Comparison of ENCODE assay signal across 14 cellular contexts in the genomic region with DNA sequence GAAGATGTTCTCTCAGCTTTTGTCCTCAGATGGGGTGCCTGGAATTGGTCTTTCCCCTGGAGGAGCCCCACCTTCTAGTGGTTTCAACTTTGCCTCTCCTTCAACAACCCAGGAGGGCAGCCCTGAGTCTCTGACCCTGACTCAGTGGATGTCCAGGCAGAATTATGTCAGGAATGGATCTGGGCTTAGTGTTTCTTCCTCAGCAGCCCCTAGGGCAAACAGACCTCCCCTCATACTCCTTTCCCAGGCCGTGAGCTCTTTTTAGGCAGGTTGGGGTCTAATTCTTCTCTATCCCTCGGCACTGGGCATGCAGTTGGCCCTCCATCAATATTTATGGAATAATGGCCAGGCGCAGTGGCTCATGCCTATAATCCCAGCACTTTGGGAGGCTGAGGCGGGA.
"Had no signal": no experiment of that assay in that cellular context is flagged by ENCODE, and none has a peak within 500 bp of the region (broad histone marks: within the 10 kb centered on the region; RNA-seq: fewer than 3 reads in every experiment).

No MANE protein-coding gene starts in this region.

- H3K36me3 Mint-ChIP-seq: activated naive CD8-positive, alpha-beta T cell; immature natural killer cell had no signal

- H3K9me3 Mint-ChIP-seq: activated B cell treated with CpG ODN at 0.5 μM for 24 hours; activated CD4-positive, alpha-beta T cell treated with anti-CD3 and anti-CD28 coated beads, Interleukin-2, amount 10 ng/mL, durations not matched to agents 24 days and 14 days; immature natural killer cell; nephron; stimulated activated naive CD8-positive, alpha-beta T cell treated with anti-CD3 and anti-CD28 coated beads, Interleukin-15, Interleukin-2, amounts not matched to agents 100 ng/mL and 50 ng/mL, for 24 hours had no signal

- H3K36me3 ChIP-seq: sigmoid colon, spleen had no signal

- H3K27me3 Mint-ChIP-seq: activated B cell treated with CpG ODN at 0.5 μM for 24 hours; activated CD4-positive, alpha-beta T cell treated with anti-CD3 and anti-CD28 coated beads, Interleukin-2, amount 10 ng/mL, durations not matched to agents 24 days and 14 days; activated naive CD8-positive, alpha-beta T cell; stimulated activated naive CD8-positive, alpha-beta T cell treated with anti-CD3 and anti-CD28 coated beads, Interleukin-15, Interleukin-2, amounts not matched to agents 100 ng/mL and 50 ng/mL, for 24 hours had no signal

- DNase-seq: activated B cell treated with CpG ODN at 0.5 μM for 24 hours; activated CD4-positive, alpha-beta T cell treated with anti-CD3 and anti-CD28 coated beads, Interleukin-2, amount 10 ng/mL, durations not matched to agents 24 days and 14 days; activated CD8-positive, alpha-beta memory T cell treated with anti-CD3 and anti-CD28 coated beads, Interleukin-2, amount 50 U/mL, for 48 hours; activated gamma-delta T cell treated with Interleukin-2 at 50 U/mL for 16 hours; anterior cingulate cortex; immature natural killer cell; spleen; T-helper 2 cell; testis had no signal

- H3K27me3 ChIP-seq: sigmoid colon, spleen, testis had no signal

- H3K4me3 ChIP-seq: sigmoid colon, spleen, testis had no signal

- H3K4me3 Mint-ChIP-seq: activated B cell treated with CpG ODN at 0.5 μM for 24 hours; activated CD4-positive, alpha-beta T cell treated with anti-CD3 and anti-CD28 coated beads, Interleukin-2, amount 10 ng/mL, durations not matched to agents 24 days and 14 days; activated naive CD8-positive, alpha-beta T cell; immature natural killer cell; nephron; stimulated activated naive CD8-positive, alpha-beta T cell treated with anti-CD3 and anti-CD28 coated beads, Interleukin-15, Interleukin-2, amounts not matched to agents 100 ng/mL and 50 ng/mL, for 24 hours had no signal

- H3K27ac Mint-ChIP-seq: activated B cell treated with CpG ODN at 0.5 μM for 24 hours; activated CD4-positive, alpha-beta T cell treated with anti-CD3 and anti-CD28 coated beads, Interleukin-2, amount 10 ng/mL, durations not matched to agents 24 days and 14 days; activated naive CD8-positive, alpha-beta T cell; immature natural killer cell; progenitor cell of endocrine pancreas; stimulated activated naive CD8-positive, alpha-beta T cell treated with anti-CD3 and anti-CD28 coated beads, Interleukin-15, Interleukin-2, amounts not matched to agents 100 ng/mL and 50 ng/mL, for 24 hours had no signal

- H3K4me1 Mint-ChIP-seq: immature natural killer cell had no signal

- H3K27ac ChIP-seq: testis had no signal

- H3K9me3 ChIP-seq: sigmoid colon, spleen, testis had no signal
